Comparison of ENCODE assay signal across 17 cellular contexts in genomic region chr11:15714641-15715399, GRCh38.
DNase-seq lines count a peak whose midpoint lies in the region; ATAC-seq and TF ChIP-seq lines count a peak whose summit lies in the region.
"Had no signal": no experiment of that assay in that cellular context is flagged by ENCODE, and none has a peak within 500 bp of the region (broad histone marks: within the 10 kb centered on the region; RNA-seq: fewer than 3 reads in every experiment).

No MANE protein-coding gene starts in this region.

- no peak overlapping the region for H3K4me3 Mint-ChIP-seq in stimulated activated effector memory CD8-positive, alpha-beta T cell treated with anti-CD3 and anti-CD28 coated beads, Interleukin-12 subunit alpha, Interleukin-12 subunit beta, amount 100 ng/mL, for 72 hours
- no peak overlapping the region for H3K4me3 Mint-ChIP-seq in activated T-cell treated with anti-CD3 and anti-CD28 coated beads, Interleukin-2, amount 50 U/mL, for 24 hours
- H3K4me3 Mint-ChIP-seq: activated CD4-positive, alpha-beta memory T cell treated with anti-CD3 and anti-CD28 coated beads, Interleukin-2, amount 10 ng/mL, durations not matched to agents 7 days and 5 days; activated naive CD4-positive, alpha-beta T cell treated with anti-CD3 and anti-CD28 coated beads, Interleukin-2, amount 50 U/mL, for 24 hours; GM23338 had no signal

- H3K27ac ChIP-seq in left lung: no peak overlapping the region
- H3K27ac ChIP-seq in WERI-Rb-1: no peak overlapping the region
- H3K27ac ChIP-seq: BLaER1, testis had no signal

- H3K4me1 Mint-ChIP-seq in stimulated activated effector memory CD8-positive, alpha-beta T cell treated with anti-CD3 and anti-CD28 coated beads, Interleukin-12 subunit alpha, Interleukin-12 subunit beta, amount 100 ng/mL, for 72 hours: no peaks in the 10 kb centered on the region
- no peaks in the 10 kb centered on the region for H3K4me1 Mint-ChIP-seq in activated T-cell treated with anti-CD3 and anti-CD28 coated beads, Interleukin-2, amount 50 U/mL, for 24 hours (ENCODE audit: low read depth)
- H3K4me1 Mint-ChIP-seq: activated CD4-positive, alpha-beta memory T cell treated with anti-CD3 and anti-CD28 coated beads, Interleukin-2, amount 10 ng/mL, durations not matched to agents 7 days and 5 days; activated naive CD4-positive, alpha-beta T cell treated with anti-CD3 and anti-CD28 coated beads, Interleukin-2, amount 50 U/mL, for 24 hours had no signal

- H3K4me3 ChIP-seq in left lung (no peak overlapping the region), mucosa of descending colon (no peak overlapping the region), WERI-Rb-1 (ENCODE audit: low read depth, low read length) (no peak overlapping the region)
- H3K4me3 ChIP-seq: BLaER1, GM23338, testis had no signal

- H3K36me3 Mint-ChIP-seq in stimulated activated effector memory CD8-positive, alpha-beta T cell treated with anti-CD3 and anti-CD28 coated beads, Interleukin-12 subunit alpha, Interleukin-12 subunit beta, amount 100 ng/mL, for 72 hours: no peaks in the 10 kb centered on the region
- no peaks in the 10 kb centered on the region for H3K36me3 Mint-ChIP-seq in activated T-cell treated with anti-CD3 and anti-CD28 coated beads, Interleukin-2, amount 50 U/mL, for 24 hours (ENCODE audit: low read depth)
- H3K36me3 Mint-ChIP-seq: activated naive CD4-positive, alpha-beta T cell treated with anti-CD3 and anti-CD28 coated beads, Interleukin-2, amount 50 U/mL, for 24 hours had no signal

- H3K27ac Mint-ChIP-seq in stimulated activated effector memory CD8-positive, alpha-beta T cell treated with anti-CD3 and anti-CD28 coated beads, Interleukin-12 subunit alpha, Interleukin-12 subunit beta, amount 100 ng/mL, for 72 hours: no peak overlapping the region
- H3K27ac Mint-ChIP-seq in activated T-cell treated with anti-CD3 and anti-CD28 coated beads, Interleukin-2, amount 50 U/mL, for 24 hours: no peak overlapping the region
- H3K27ac Mint-ChIP-seq: activated CD4-positive, alpha-beta memory T cell treated with anti-CD3 and anti-CD28 coated beads, Interleukin-2, amount 10 ng/mL, durations not matched to agents 7 days and 5 days; activated naive CD4-positive, alpha-beta T cell treated with anti-CD3 and anti-CD28 coated beads, Interleukin-2, amount 50 U/mL, for 24 hours; GM23338 had no signal

- intact Hi-C loops in left lung (cut with DNase I) (no loop called here), mucosa of descending colon (cut with DNase I, micrococcal nuclease) (no loop called here)

- TF ChIP-seq CTCF in left lung (IDR thresholded peaks at IDR 0.05) (no peak), mucosa of descending colon (IDR thresholded peaks at IDR 0.05) (no peak), WERI-Rb-1 (IDR thresholded peaks at IDR 0.05; ENCODE audit: low read depth, low read length) (no peak)

- H3K9me3 Mint-ChIP-seq in stimulated activated effector memory CD8-positive, alpha-beta T cell treated with anti-CD3 and anti-CD28 coated beads, Interleukin-12 subunit alpha, Interleukin-12 subunit beta, amount 100 ng/mL, for 72 hours: peaks cover 3% of the 10 kb centered on the region
- H3K9me3 Mint-ChIP-seq in activated T-cell treated with anti-CD3 and anti-CD28 coated beads, Interleukin-2, amount 50 U/mL, for 24 hours: no peaks in the 10 kb centered on the region
- H3K9me3 Mint-ChIP-seq: activated naive CD4-positive, alpha-beta T cell treated with anti-CD3 and anti-CD28 coated beads, Interleukin-2, amount 50 U/mL, for 24 hours; GM23338 had no signal

- H3K27me3 ChIP-seq in left lung (no peaks in the 10 kb centered on the region), WERI-Rb-1 (ENCODE audit: insufficient read depth, low read depth, severe bottlenecking) (peaks cover 30% of the 10 kb centered on the region)
- H3K27me3 ChIP-seq: BLaER1, testis had no signal

- ATAC-seq in left lung (peak; percentile 70), mucosa of descending colon (no peak)
- ATAC-seq in stimulated activated effector memory CD8-positive, alpha-beta T cell treated with anti-CD3 and anti-CD28 coated beads, Interleukin-12 subunit alpha, Interleukin-12 subunit beta, amount 100 ng/mL, for 72 hours: no peak
- ATAC-seq: GM23338, Right ventricle myocardium inferior had no signal

- H3K9me3 ChIP-seq in left lung (no peaks in the 10 kb centered on the region), mucosa of descending colon (no peaks in the 10 kb centered on the region), WERI-Rb-1 (ENCODE audit: severe bottlenecking) (no peaks in the 10 kb centered on the region)
- H3K9me3 ChIP-seq: BLaER1, testis had no signal

- H3K27me3 Mint-ChIP-seq in activated T-cell treated with anti-CD3 and anti-CD28 coated beads, Interleukin-2, amount 50 U/mL, for 24 hours: no peaks in the 10 kb centered on the region
- H3K27me3 Mint-ChIP-seq: activated CD4-positive, alpha-beta memory T cell treated with anti-CD3 and anti-CD28 coated beads, Interleukin-2, amount 10 ng/mL, durations not matched to agents 7 days and 5 days; activated naive CD4-positive, alpha-beta T cell treated with anti-CD3 and anti-CD28 coated beads, Interleukin-2, amount 50 U/mL, for 24 hours had no signal

- peak; percentile 98 for DNase-seq in DMS153 treated with DMSO at 0.1 percent for 48 hours (lab: John Stamatoyannopoulos, UW; ENCODE audit: unreplicated experiment)
- DNase-seq in NCI-H187 (lab: John Stamatoyannopoulos, UW): peak; percentile 95 to 97
- peak; percentile 86 to 94 for DNase-seq in NCI-H524 (lab: John Stamatoyannopoulos, UW)
- no peak for DNase-seq in left lung
- DNase-seq in stimulated activated effector memory CD8-positive, alpha-beta T cell treated with anti-CD3 and anti-CD28 coated beads, Interleukin-12 subunit alpha, Interleukin-12 subunit beta, amount 100 ng/mL, for 72 hours (ENCODE audit: low spot score in 2 of 2): no peak
- DNase-seq in mucosa of descending colon: no peak
- no peak for DNase-seq in activated T-cell treated with anti-CD3 and anti-CD28 coated beads, Interleukin-2, amount 50 U/mL, for 24 hours
- no peak for DNase-seq in WERI-Rb-1
- DNase-seq: activated CD4-positive, alpha-beta memory T cell treated with anti-CD3 and anti-CD28 coated beads, Interleukin-2, amount 10 ng/mL, durations not matched to agents 7 days and 5 days; activated T-cell treated with anti-CD3 and anti-CD28 coated beads, Interleukin-2, amount 50 U/mL, for 48 hours; hypothalamus; NCI-H2081 treated with DMSO at 0.1 percent for 48 hours; testis had no signal

- H3K4me1 ChIP-seq in left lung (no peaks in the 10 kb centered on the region), mucosa of descending colon (ENCODE audit: low read depth) (no peaks in the 10 kb centered on the region)
- H3K4me1 ChIP-seq: BLaER1, testis had no signal

- H3K36me3 ChIP-seq in left lung (no peaks in the 10 kb centered on the region), mucosa of descending colon (ENCODE audit: low read depth) (no peaks in the 10 kb centered on the region), WERI-Rb-1 (no peaks in the 10 kb centered on the region)
- H3K36me3 ChIP-seq: BLaER1 had no signal

Comparison
In these comparisons a context has a peak if more than half of its experiments do, and no peak if none do; other contexts are left out.
1. DNase-seq: peak in DMS153 treated with DMSO at 0.1 percent for 48 hours (single experiment), NCI-H187 (2 of 2) and NCI-H524 (2 of 2); none in left lung (0 of 2), stimulated activated effector memory CD8-positive, alpha-beta T cell treated with anti-CD3 and anti-CD28 coated beads, Interleukin-12 subunit alpha, Interleukin-12 subunit beta, amount 100 ng/mL, for 72 hours (0 of 2), mucosa of descending colon (0 of 3), activated T-cell treated with anti-CD3 and anti-CD28 coated beads, Interleukin-2, amount 50 U/mL, for 24 hours (single experiment) and WERI-Rb-1 (single experiment).